In the genomic region with DNA sequence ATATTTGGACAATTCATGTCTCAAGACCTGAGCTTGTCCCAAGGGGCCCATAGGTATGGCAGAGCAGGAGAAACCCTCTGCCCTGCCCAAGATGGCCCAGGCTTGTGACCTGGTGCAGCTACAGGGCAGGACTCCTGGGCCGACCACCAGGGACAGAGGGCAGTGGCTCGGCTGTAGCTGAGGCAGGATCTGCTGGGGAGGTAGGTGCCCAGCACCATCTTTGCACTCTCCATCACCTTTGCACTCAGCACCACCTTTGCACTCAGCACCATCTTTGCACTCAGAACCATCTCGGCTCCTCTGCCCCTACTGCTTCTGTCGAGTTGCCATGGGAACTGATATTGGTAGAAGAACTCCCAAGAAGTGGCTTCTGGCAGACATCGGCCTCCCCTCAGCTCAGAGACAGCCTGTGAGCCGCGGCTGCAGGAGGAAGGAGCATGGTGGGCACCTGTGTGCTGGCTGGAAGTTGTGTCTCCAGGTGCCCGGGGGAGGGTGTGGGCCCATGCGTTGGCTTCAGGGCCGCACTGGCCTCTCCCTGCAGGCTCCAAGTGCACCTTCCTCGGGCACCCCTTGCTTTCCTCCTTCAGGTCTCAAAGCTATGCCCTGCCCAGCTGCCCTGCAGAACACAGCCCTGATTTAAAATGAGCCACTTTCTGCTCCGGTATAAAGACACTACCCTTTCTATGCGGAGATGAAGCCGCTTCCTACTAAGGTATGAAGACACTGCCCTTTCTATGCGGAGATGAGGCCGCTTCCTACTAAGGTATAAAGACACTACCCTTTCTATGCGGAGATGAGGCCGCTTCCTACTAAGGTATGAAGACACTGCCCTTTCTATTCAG, we compare ENCODE assay signal across 24 cellular contexts.
"Had no signal": no experiment of that assay in that cellular context is flagged by ENCODE, and none has a peak within 500 bp of the region (broad histone marks: within the 10 kb centered on the region; RNA-seq: fewer than 3 reads in every experiment).

No MANE protein-coding gene starts in this region.

- H3K4me1 ChIP-seq: breast epithelium, SJCRH30 had no signal

- H3K4me3 Mint-ChIP-seq: activated CD4-positive, alpha-beta memory T cell treated with anti-CD3 and anti-CD28 coated beads, Interleukin-2, amount 10 ng/mL, durations not matched to agents 7 days and 5 days; activated CD4-positive, alpha-beta T cell treated with anti-CD3 and anti-CD28 coated beads for 36 hours; activated naive CD4-positive, alpha-beta T cell treated with anti-CD3 and anti-CD28 coated beads, Interleukin-2, amount 50 U/mL, for 24 hours; activated T-helper 17 cell treated with anti-CD3 and anti-CD28 coated beads, Interleukin-2, amount 50 U/mL, for 72 hours; T-helper 1 cell treated with Interleukin-12 subunit alpha and Interleukin-12 subunit beta and Interleukin-4 antibody, amounts not matched to agents 30 μg/mL and 1 μg/mL, for 36 hours had no signal

- H3K9me3 ChIP-seq: breast epithelium, SJCRH30 had no signal

- H3K36me3 Mint-ChIP-seq: activated naive CD4-positive, alpha-beta T cell treated with anti-CD3 and anti-CD28 coated beads, Interleukin-2, amount 50 U/mL, for 24 hours had no signal

- H3K4me1 Mint-ChIP-seq: activated CD4-positive, alpha-beta memory T cell treated with anti-CD3 and anti-CD28 coated beads, Interleukin-2, amount 10 ng/mL, durations not matched to agents 7 days and 5 days; activated CD4-positive, alpha-beta T cell treated with anti-CD3 and anti-CD28 coated beads for 36 hours; activated naive CD4-positive, alpha-beta T cell treated with anti-CD3 and anti-CD28 coated beads, Interleukin-2, amount 50 U/mL, for 24 hours; activated T-helper 17 cell treated with anti-CD3 and anti-CD28 coated beads, Interleukin-2, amount 50 U/mL, for 72 hours had no signal

- H3K27me3 Mint-ChIP-seq: activated CD4-positive, alpha-beta memory T cell treated with anti-CD3 and anti-CD28 coated beads, Interleukin-2, amount 10 ng/mL, durations not matched to agents 7 days and 5 days; activated CD4-positive, alpha-beta T cell treated with anti-CD3 and anti-CD28 coated beads for 36 hours; activated T-helper 17 cell treated with anti-CD3 and anti-CD28 coated beads, Interleukin-2, amount 50 U/mL, for 72 hours had no signal

- H3K27ac ChIP-seq: breast epithelium, SJCRH30, VCaP had no signal

- H3K9me3 Mint-ChIP-seq: activated naive CD4-positive, alpha-beta T cell treated with anti-CD3 and anti-CD28 coated beads, Interleukin-2, amount 50 U/mL, for 24 hours; activated T-helper 17 cell treated with anti-CD3 and anti-CD28 coated beads, Interleukin-2, amount 50 U/mL, for 72 hours had no signal

- DNase-seq: activated CD4-positive, alpha-beta memory T cell treated with anti-CD3 and anti-CD28 coated beads, Interleukin-2, amount 10 ng/mL, durations not matched to agents 7 days and 5 days; activated CD4-positive, alpha-beta T cell treated with anti-CD3 and anti-CD28 coated beads for 36 hours; activated CD4-positive, alpha-beta T cell treated with anti-CD3 and anti-CD28 coated beads, Interleukin-2, amount 50 U/mL, for 1 hour; activated T-cell treated with anti-CD3 and anti-CD28 coated beads for 4 hours; activated T-cell treated with anti-CD3 and anti-CD28 coated beads, Interleukin-2, amount 50 U/mL, for 48 hours; Kasumi-1; KBM-7; NCI-H1105 treated with DMSO at 0.1 percent for 48 hours; NCI-H1436 treated with DMSO at 0.1 percent for 48 hours; NCI-H187; NCI-H2081; NCI-H510A treated with DMSO at 0.1 percent for 48 hours; NCI-H69; NK-92 treated with Interleukin-12 subunit alpha and Interleukin-12 subunit beta, amount 100 ng/mL, for 24 hours; OCI-M1; Right ventricle myocardium superior; RPMI8226; SJCRH30 had no signal

- H3K27ac Mint-ChIP-seq: activated CD4-positive, alpha-beta memory T cell treated with anti-CD3 and anti-CD28 coated beads, Interleukin-2, amount 10 ng/mL, durations not matched to agents 7 days and 5 days; activated CD4-positive, alpha-beta T cell treated with anti-CD3 and anti-CD28 coated beads for 36 hours; activated naive CD4-positive, alpha-beta T cell treated with anti-CD3 and anti-CD28 coated beads, Interleukin-2, amount 50 U/mL, for 24 hours; activated T-helper 17 cell treated with anti-CD3 and anti-CD28 coated beads, Interleukin-2, amount 50 U/mL, for 72 hours; T-helper 1 cell treated with Interleukin-12 subunit alpha and Interleukin-12 subunit beta and Interleukin-4 antibody, amounts not matched to agents 30 μg/mL and 1 μg/mL, for 36 hours had no signal

- H3K36me3 ChIP-seq: breast epithelium, SJCRH30 had no signal

- H3K4me3 ChIP-seq: breast epithelium, SJCRH30 had no signal

- ATAC-seq: activated CD4-positive, alpha-beta T cell treated with anti-CD3 and anti-CD28 coated beads for 36 hours; activated T-helper 17 cell treated with anti-CD3 and anti-CD28 coated beads, Interleukin-2, amount 50 U/mL, for 72 hours; Panc1 had no signal
